Comparison of ENCODE assay signal across 28 cellular contexts in the genomic region with DNA sequence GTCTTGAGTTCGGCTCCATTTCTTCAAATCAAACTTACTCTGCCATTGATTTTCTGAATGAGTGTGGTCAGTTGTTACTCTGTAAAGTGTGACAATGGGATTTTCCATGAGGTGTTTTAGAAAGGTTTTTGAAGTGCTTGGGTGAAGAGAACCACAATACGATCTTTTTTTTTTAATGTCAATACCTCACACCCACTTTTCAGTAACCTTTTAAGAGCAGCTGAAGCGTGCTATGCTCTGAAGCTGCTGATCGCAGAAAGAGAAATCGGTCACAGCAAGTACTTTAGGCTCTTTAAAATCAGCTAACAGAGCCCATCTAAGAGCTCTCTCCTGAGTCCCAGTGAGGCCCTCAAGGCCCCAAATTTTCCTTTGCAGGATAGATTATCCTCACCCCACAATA.
"Had no signal": no experiment of that assay in that cellular context is flagged by ENCODE, and none has a peak within 500 bp of the region (broad histone marks: within the 10 kb centered on the region; RNA-seq: fewer than 3 reads in every experiment).

No MANE protein-coding gene starts in this region.

- H3K36me3 ChIP-seq: ascending aorta, SJCRH30 had no signal

- H3K9ac ChIP-seq: SK-N-SH had no signal

- DNase-seq: activated CD4-positive, alpha-beta memory T cell treated with anti-CD3 and anti-CD28 coated beads, Interleukin-2, amount 10 ng/mL, durations not matched to agents 7 days and 5 days; activated CD4-positive, alpha-beta T cell treated with anti-CD3 and anti-CD28 coated beads, Interleukin-2, amount 10 ng/mL, durations not matched to agents 7 days and 5 days; activated CD4-positive, CD25-positive, alpha-beta regulatory T cell; activated naive CD4-positive, alpha-beta T cell treated with anti-CD3 and anti-CD28 coated beads, Interleukin-2, amount 50 U/mL, for 16 hours; activated T-cell treated with anti-CD3 and anti-CD28 coated beads for 4 hours; activated T-cell treated with anti-CD3 and anti-CD28 coated beads, Interleukin-2, amount 50 U/mL, for 72 hours; amniotic stem cell; body of pancreas; Karpas-422; MM.1S; NCI-H1105; NCI-H1436; NCI-H1930; NCI-H2171; NCI-H2227 treated with DMSO at 0.1 percent for 48 hours; NCI-H510A; NCI-H69; NK-92 treated with Interleukin-12 subunit alpha and Interleukin-12 subunit beta, amount 100 ng/mL, for 24 hours; OCI-M1; RPMI8226; SJCRH30; SK-N-SH; T-helper 1 cell had no signal

- H3K27ac ChIP-seq: ascending aorta, body of pancreas, SJCRH30, VCaP had no signal

- H3K4me3 ChIP-seq: ascending aorta, body of pancreas, K562, SJCRH30 had no signal

- ATAC-seq: activated T-cell treated with anti-CD3 and anti-CD28 coated beads, Interleukin-2, amount 50 U/mL, for 72 hours; body of pancreas; K562; Panc1; Right ventricle myocardium inferior had no signal

- H3K9me3 ChIP-seq: ascending aorta, body of pancreas, SJCRH30, SK-N-SH had no signal

- H3K4me1 ChIP-seq: ascending aorta, body of pancreas, SJCRH30 had no signal

- H3K27me3 ChIP-seq: ascending aorta, body of pancreas had no signal

- H3K4me2 ChIP-seq: SK-N-SH had no signal
